ENCODE assay signal across 1 cellular context in the genomic region with DNA sequence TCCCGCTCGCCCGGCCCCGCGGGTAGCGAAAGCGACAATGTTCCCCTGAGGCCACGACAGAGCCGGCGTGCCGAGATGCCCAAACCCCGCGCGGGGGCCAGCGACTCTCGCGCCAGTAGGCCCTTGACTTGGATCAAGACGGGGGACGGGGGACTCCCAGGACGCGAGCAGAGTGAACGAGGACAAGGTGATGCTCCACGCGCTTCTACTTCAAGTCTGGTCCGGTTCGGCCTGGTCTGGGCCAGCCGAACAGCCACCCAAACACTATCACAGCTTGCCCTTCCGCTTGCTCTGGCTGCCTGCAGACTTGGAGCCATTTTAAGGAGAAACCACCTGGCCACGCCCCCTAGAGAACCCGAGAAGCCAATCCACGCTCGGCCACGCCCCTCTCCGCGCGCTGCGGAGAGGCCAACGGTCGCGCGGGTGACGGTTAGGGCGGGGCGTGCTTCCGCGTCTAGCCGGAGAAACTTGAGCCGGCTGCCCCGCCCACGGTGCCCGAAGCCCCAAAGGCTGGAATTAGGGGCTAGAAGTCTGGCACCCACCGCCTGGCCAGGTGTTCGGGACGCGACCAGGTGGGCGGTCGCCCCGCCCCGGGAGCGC.
A peak's percentile ranks its signal among the peaks of the same experiment; 100 is the strongest.
TF ChIP-seq lines count a peak whose summit lies in the region.

No MANE protein-coding gene starts in this region.

TF ChIP-seq in HepG2, 621 proteins besides CTCF, POLR2A, EP300 and RAD21 (continues in another document):
- peak; percentile 88 for TF ChIP-seq HNRNPH1 (optimal IDR thresholded peaks at IDR 0.05; ENCODE audit: low read depth, low read length)
- 0 out of 2 replicates have a peak, but pooled peaks have one; percentile 40 for TF ChIP-seq FOXA3 (CRISPR knock-in tag; IDR thresholded peaks at IDR 0.05)
- peak; percentile 16; the same call in 1 of the 2 replicates for TF ChIP-seq RXRA (CRISPR knock-in tag; IDR thresholded peaks at IDR 0.05)
- TF ChIP-seq, protein P1, sequence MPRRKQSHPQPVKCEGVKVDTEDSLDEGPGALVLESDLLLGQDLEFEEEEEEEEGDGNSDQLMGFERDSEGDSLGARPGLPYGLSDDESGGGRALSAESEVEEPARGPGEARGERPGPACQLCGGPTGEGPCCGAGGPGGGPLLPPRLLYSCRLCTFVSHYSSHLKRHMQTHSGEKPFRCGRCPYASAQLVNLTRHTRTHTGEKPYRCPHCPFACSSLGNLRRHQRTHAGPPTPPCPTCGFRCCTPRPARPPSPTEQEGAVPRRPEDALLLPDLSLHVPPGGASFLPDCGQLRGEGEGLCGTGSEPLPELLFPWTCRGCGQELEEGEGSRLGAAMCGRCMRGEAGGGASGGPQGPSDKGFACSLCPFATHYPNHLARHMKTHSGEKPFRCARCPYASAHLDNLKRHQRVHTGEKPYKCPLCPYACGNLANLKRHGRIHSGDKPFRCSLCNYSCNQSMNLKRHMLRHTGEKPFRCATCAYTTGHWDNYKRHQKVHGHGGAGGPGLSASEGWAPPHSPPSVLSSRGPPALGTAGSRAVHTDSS (CRISPR knock-in tag; conservative IDR thresholded peaks at IDR 0.05) = no peak
- TF ChIP-seq, protein P2, sequence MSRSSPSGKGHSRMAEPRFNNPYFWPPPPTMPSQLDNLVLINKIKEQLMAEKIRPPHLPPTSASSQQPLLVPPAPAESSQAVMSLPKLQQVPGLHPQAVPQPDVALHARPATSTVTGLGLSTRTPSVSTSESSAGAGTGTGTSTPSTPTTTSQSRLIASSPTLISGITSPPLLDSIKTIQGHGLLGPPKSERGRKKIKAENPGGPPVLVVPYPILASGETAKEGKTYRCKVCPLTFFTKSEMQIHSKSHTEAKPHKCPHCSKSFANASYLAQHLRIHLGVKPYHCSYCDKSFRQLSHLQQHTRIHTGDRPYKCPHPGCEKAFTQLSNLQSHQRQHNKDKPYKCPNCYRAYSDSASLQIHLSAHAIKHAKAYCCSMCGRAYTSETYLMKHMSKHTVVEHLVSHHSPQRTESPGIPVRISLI (CRISPR knock-in tag; IDR thresholded peaks at IDR 0.05; ENCODE audit: borderline replicate concordance) = peak; percentile 32; the same call in 1 of the 2 replicates
- TF ChIP-seq TMF1 (CRISPR knock-in tag; IDR thresholded peaks at IDR 0.05; ENCODE audit: low read depth) = no peak
- TF ChIP-seq ATRX (CRISPR knock-in tag; IDR thresholded peaks at IDR 0.05; ENCODE audit: borderline replicate concordance) = no peak
- no peak; the same call in 1 of the 2 replicates for TF ChIP-seq ZNF614 (CRISPR knock-in tag; IDR thresholded peaks at IDR 0.05; ENCODE audit: borderline replicate concordance)
- TF ChIP-seq ZNF670 (CRISPR knock-in tag; IDR thresholded peaks at IDR 0.05; ENCODE audit: borderline replicate concordance) = peak; percentile 89; the same call in 1 of the 2 replicates
- peak; percentile 16; the same call in 1 of the 2 replicates for TF ChIP-seq ZIK1 (CRISPR knock-in tag; IDR thresholded peaks at IDR 0.05; ENCODE audit: borderline replicate concordance, low read depth)
- TF ChIP-seq, protein P3, sequence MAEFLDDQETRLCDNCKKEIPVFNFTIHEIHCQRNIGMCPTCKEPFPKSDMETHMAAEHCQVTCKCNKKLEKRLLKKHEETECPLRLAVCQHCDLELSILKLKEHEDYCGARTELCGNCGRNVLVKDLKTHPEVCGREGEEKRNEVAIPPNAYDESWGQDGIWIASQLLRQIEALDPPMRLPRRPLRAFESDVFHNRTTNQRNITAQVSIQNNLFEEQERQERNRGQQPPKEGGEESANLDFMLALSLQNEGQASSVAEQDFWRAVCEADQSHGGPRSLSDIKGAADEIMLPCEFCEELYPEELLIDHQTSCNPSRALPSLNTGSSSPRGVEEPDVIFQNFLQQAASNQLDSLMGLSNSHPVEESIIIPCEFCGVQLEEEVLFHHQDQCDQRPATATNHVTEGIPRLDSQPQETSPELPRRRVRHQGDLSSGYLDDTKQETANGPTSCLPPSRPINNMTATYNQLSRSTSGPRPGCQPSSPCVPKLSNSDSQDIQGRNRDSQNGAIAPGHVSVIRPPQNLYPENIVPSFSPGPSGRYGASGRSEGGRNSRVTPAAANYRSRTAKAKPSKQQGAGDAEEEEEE (CRISPR knock-in tag; IDR thresholded peaks at IDR 0.05; ENCODE audit: borderline replicate concordance) = no peak
- peak; percentile 40; the same call in 1 of the 2 replicates for TF ChIP-seq DNMT3B (CRISPR knock-in tag; conservative IDR thresholded peaks at IDR 0.05)
- no peak for TF ChIP-seq ZFP41 (CRISPR knock-in tag; IDR thresholded peaks at IDR 0.05; ENCODE audit: borderline replicate concordance)
- TF ChIP-seq RFX5 (IDR thresholded peaks at IDR 0.05; ENCODE audit: low read depth, low read length) = peak; percentile 38; the same call in 1 of the 2 replicates
- TF ChIP-seq, protein P4, sequence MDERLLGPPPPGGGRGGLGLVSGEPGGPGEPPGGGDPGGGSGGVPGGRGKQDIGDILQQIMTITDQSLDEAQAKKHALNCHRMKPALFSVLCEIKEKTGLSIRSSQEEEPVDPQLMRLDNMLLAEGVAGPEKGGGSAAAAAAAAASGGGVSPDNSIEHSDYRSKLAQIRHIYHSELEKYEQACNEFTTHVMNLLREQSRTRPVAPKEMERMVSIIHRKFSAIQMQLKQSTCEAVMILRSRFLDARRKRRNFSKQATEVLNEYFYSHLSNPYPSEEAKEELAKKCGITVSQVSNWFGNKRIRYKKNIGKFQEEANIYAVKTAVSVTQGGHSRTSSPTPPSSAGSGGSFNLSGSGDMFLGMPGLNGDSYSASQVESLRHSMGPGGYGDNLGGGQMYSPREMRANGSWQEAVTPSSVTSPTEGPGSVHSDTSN (CRISPR knock-in tag; IDR thresholded peaks at IDR 0.05) = no peak
- TF ChIP-seq ZFP37 (CRISPR knock-in tag; IDR thresholded peaks at IDR 0.05; ENCODE audit: borderline replicate concordance) = peak; percentile 49; the same call in 1 of the 2 replicates
- no peak for TF ChIP-seq ZNF207 (IDR thresholded peaks at IDR 0.05; ENCODE audit: borderline replicate concordance)
- 0 out of 2 replicates have a peak, but pooled peaks have one; percentile 0 for TF ChIP-seq ZNF577 (CRISPR knock-in tag; IDR thresholded peaks at IDR 0.05; ENCODE audit: borderline replicate concordance, low read depth)
- TF ChIP-seq, protein P5, sequence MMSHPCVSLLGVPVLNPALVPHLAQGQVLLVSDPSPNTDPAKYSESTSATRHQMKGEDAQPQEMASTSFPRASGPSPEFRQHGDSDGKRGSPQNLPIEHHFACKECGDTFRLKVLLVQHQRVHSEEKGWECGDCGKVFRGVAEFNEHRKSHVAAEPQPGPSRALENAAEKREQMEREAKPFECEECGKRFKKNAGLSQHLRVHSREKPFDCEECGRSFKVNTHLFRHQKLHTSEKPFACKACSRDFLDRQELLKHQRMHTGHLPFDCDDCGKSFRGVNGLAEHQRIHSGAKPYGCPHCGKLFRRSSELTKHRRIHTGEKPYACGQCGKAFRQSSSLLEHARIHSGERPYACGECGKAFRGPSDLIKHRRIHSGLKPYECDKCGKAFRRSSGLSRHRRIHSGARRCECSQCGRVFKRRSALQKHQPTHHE (CRISPR knock-in tag; IDR thresholded peaks at IDR 0.05; ENCODE audit: borderline replicate concordance) = no peak
- TF ChIP-seq, protein P6, sequence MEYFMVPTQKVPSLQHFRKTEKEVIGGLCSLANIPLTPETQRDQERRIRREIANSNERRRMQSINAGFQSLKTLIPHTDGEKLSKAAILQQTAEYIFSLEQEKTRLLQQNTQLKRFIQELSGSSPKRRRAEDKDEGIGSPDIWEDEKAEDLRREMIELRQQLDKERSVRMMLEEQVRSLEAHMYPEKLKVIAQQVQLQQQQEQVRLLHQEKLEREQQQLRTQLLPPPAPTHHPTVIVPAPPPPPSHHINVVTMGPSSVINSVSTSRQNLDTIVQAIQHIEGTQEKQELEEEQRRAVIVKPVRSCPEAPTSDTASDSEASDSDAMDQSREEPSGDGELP (IDR thresholded peaks at IDR 0.05; ENCODE audit: borderline replicate concordance, low read depth) = no peak
- TF ChIP-seq, protein P7, sequence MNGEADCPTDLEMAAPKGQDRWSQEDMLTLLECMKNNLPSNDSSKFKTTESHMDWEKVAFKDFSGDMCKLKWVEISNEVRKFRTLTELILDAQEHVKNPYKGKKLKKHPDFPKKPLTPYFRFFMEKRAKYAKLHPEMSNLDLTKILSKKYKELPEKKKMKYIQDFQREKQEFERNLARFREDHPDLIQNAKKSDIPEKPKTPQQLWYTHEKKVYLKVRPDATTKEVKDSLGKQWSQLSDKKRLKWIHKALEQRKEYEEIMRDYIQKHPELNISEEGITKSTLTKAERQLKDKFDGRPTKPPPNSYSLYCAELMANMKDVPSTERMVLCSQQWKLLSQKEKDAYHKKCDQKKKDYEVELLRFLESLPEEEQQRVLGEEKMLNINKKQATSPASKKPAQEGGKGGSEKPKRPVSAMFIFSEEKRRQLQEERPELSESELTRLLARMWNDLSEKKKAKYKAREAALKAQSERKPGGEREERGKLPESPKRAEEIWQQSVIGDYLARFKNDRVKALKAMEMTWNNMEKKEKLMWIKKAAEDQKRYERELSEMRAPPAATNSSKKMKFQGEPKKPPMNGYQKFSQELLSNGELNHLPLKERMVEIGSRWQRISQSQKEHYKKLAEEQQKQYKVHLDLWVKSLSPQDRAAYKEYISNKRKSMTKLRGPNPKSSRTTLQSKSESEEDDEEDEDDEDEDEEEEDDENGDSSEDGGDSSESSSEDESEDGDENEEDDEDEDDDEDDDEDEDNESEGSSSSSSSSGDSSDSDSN (CRISPR knock-in tag; IDR thresholded peaks at IDR 0.05) = peak; percentile 55; the same call in 1 of the 2 replicates
- peak; percentile 7 for TF ChIP-seq ZNF367 (CRISPR knock-in tag; IDR thresholded peaks at IDR 0.05; ENCODE audit: borderline replicate concordance)
- 0 out of 2 replicates have a peak, but pooled peaks have one; percentile 42 for TF ChIP-seq SP140L (CRISPR knock-in tag; IDR thresholded peaks at IDR 0.05; ENCODE audit: borderline replicate concordance)
- TF ChIP-seq, protein P8, sequence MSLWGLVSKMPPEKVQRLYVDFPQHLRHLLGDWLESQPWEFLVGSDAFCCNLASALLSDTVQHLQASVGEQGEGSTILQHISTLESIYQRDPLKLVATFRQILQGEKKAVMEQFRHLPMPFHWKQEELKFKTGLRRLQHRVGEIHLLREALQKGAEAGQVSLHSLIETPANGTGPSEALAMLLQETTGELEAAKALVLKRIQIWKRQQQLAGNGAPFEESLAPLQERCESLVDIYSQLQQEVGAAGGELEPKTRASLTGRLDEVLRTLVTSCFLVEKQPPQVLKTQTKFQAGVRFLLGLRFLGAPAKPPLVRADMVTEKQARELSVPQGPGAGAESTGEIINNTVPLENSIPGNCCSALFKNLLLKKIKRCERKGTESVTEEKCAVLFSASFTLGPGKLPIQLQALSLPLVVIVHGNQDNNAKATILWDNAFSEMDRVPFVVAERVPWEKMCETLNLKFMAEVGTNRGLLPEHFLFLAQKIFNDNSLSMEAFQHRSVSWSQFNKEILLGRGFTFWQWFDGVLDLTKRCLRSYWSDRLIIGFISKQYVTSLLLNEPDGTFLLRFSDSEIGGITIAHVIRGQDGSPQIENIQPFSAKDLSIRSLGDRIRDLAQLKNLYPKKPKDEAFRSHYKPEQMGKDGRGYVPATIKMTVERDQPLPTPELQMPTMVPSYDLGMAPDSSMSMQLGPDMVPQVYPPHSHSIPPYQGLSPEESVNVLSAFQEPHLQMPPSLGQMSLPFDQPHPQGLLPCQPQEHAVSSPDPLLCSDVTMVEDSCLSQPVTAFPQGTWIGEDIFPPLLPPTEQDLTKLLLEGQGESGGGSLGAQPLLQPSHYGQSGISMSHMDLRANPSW (CRISPR knock-in tag; IDR thresholded peaks at IDR 0.05; ENCODE audit: borderline replicate concordance) = peak; percentile 87; the same call in 1 of the 2 replicates
- TF ChIP-seq, protein P9, sequence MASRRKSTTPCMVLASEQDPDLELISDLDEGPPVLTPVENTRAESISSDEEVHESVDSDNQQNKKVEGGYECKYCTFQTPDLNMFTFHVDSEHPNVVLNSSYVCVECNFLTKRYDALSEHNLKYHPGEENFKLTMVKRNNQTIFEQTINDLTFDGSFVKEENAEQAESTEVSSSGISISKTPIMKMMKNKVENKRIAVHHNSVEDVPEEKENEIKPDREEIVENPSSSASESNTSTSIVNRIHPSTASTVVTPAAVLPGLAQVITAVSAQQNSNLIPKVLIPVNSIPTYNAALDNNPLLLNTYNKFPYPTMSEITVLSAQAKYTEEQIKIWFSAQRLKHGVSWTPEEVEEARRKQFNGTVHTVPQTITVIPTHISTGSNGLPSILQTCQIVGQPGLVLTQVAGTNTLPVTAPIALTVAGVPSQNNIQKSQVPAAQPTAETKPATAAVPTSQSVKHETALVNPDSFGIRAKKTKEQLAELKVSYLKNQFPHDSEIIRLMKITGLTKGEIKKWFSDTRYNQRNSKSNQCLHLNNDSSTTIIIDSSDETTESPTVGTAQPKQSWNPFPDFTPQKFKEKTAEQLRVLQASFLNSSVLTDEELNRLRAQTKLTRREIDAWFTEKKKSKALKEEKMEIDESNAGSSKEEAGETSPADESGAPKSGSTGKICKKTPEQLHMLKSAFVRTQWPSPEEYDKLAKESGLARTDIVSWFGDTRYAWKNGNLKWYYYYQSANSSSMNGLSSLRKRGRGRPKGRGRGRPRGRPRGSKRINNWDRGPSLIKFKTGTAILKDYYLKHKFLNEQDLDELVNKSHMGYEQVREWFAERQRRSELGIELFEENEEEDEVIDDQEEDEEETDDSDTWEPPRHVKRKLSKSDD (CRISPR knock-in tag; IDR thresholded peaks at IDR 0.05; ENCODE audit: low read depth) = no peak
- TF ChIP-seq AGO2 (optimal IDR thresholded peaks at IDR 0.05; ENCODE audit: low read depth, low read length) = peak; percentile 81
- TF ChIP-seq DPF2 (CRISPR knock-in tag; IDR thresholded peaks at IDR 0.05; ENCODE audit: borderline replicate concordance, low read depth) = 0 out of 2 replicates have a peak, but pooled peaks have one; percentile 36
- TF ChIP-seq SOX13 (IDR thresholded peaks at IDR 0.05) = peak; percentile 66; the same call in 1 of the 2 replicates
- TF ChIP-seq SOX13 (CRISPR knock-in tag; conservative IDR thresholded peaks at IDR 0.05 in 1 of 2, IDR thresholded peaks at IDR 0.05 in 1 of 2) = no peak
- TF ChIP-seq, protein P10, sequence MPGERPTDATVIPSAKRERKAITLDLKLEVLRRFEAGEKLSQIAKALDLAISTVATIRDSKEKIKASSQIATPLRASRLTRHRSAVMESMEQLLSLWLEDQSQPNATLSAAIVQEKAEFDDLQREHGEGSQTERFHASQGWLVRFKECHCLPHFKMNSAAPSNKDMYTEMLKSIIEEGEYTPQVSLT (CRISPR knock-in tag; IDR thresholded peaks at IDR 0.05; ENCODE audit: borderline replicate concordance, low read depth) = peak; percentile 33; the same call in 1 of the 2 replicates
- TF ChIP-seq HDAC1 (CRISPR knock-in tag; IDR thresholded peaks at IDR 0.05) = peak; percentile 87
- TF ChIP-seq ATF7 (IDR thresholded peaks at IDR 0.05) = no peak
- 0 out of 2 replicates have a peak, but pooled peaks have one; percentile 4 for TF ChIP-seq ATF7 (CRISPR knock-in tag; IDR thresholded peaks at IDR 0.05)
